In the genomic region with DNA sequence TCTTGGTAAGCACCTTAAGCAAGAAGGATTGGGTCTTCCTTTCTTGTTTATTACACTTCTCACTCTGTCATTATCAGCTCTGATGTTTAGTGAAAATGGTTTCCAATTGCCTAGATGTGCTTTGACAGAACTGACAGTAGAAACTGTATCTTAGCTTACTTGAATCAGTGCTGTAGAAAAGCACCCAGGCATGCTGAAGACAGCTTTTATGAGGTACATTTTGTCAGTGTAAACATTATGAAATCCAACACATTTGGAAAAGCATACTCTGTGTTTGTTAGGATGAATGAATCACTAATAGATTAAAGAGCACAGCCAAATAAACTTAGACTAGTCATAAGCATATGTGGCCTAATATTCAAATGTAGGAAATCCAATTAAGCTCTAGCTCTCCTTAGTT, we compare ENCODE assay signal across 18 cellular contexts.
DNase-seq lines count a peak whose midpoint lies in the region; TF ChIP-seq lines count a peak whose summit lies in the region.
"Had no signal": no experiment of that assay in that cellular context is flagged by ENCODE, and none has a peak within 500 bp of the region (broad histone marks: within the 10 kb centered on the region; RNA-seq: fewer than 3 reads in every experiment).

No MANE protein-coding gene starts in this region.

- no peaks in the 10 kb centered on the region for H3K23me2 ChIP-seq in H9 (ENCODE audit: insufficient read length, low read depth, low read length, poor library complexity, severe bottlenecking)

- H2AFZ ChIP-seq in GM23248 (no peak overlapping the region), mesenchymal stem cell (ENCODE audit: low read depth, low read length) (no peak overlapping the region), H9 (ENCODE audit: low read length) (no peak overlapping the region)
- H2AFZ ChIP-seq: parathyroid adenoma had no signal

- H4K20me1 ChIP-seq in GM23248 (ENCODE audit: insufficient read depth) (no peaks in the 10 kb centered on the region), H9 (ENCODE audit: control insufficient read depth, insufficient read depth, insufficient read length) (no peaks in the 10 kb centered on the region)

- H3K4ac ChIP-seq in mesenchymal stem cell (ENCODE audit: low read depth in 1 of 2, low read length in 2 of 2) (no peak overlapping the region), H9 (ENCODE audit: low read depth, low read length) (no peak overlapping the region)

- H3K23ac ChIP-seq in mesenchymal stem cell (ENCODE audit: low read length in 2 of 2) (no peak overlapping the region), H9 (ENCODE audit: insufficient read length, low read depth, low read length) (no peak overlapping the region)

- H3K14ac ChIP-seq in mesenchymal stem cell (ENCODE audit: low read length in 2 of 2) = no peak overlapping the region
- no peak overlapping the region for H3K14ac ChIP-seq in H9 (ENCODE audit: insufficient read depth, low read length)

- H3K27ac ChIP-seq in AG04450 (ENCODE audit: low read depth, low read length) (no peak overlapping the region), GM23248 (no peak overlapping the region), mesenchymal stem cell (ENCODE audit: low read length, poor library complexity, severe bottlenecking) (no peak overlapping the region), H9 (ENCODE audit: insufficient read length, low read depth, low read length) (no peak overlapping the region)
- H3K27ac ChIP-seq: esophagus muscularis mucosa, parathyroid adenoma, thyroid gland had no signal

- H3K4me2 ChIP-seq in GM23248 (ENCODE audit: unreplicated experiment) (no peak overlapping the region), mesenchymal stem cell (ENCODE audit: low read length, poor library complexity, severe bottlenecking) (no peak overlapping the region), H9 (ENCODE audit: insufficient read depth, insufficient read length, low read length) (no peak overlapping the region)

- H3K9me3 Mint-ChIP-seq in H9 = no peaks in the 10 kb centered on the region
- H3K9me3 Mint-ChIP-seq: activated T-cell treated with anti-CD3 and anti-CD28 coated beads, Interleukin-2, amount 50 U/mL, for 72 hours had no signal

- H2BK5ac ChIP-seq in mesenchymal stem cell (ENCODE audit: low read depth, low read length, poor library complexity, severe bottlenecking) (no peak overlapping the region), H9 (ENCODE audit: insufficient read length, low read length) (no peak overlapping the region)

- no peaks in the 10 kb centered on the region for H3K27me3 Mint-ChIP-seq in H9 (ENCODE audit: low read depth)
- H3K27me3 Mint-ChIP-seq: T-helper 17 cell had no signal

- H3K27me3 ChIP-seq in AG04450 (ENCODE audit: control insufficient read depth, insufficient read depth, low read length) (no peaks in the 10 kb centered on the region), GM23248 (replicated peaks; ENCODE audit: insufficient read depth) (no peaks in the 10 kb centered on the region), mesenchymal stem cell (ENCODE audit: control insufficient read depth in 1 of 2, insufficient read depth in 1 of 2, low read length in 2 of 2) (no peaks in the 10 kb centered on the region), H9 (ENCODE audit: insufficient read depth, low read length) (no peaks in the 10 kb centered on the region)
- H3K27me3 ChIP-seq: esophagus muscularis mucosa, thyroid gland had no signal

- no peaks in the 10 kb centered on the region for H3K36me3 ChIP-seq in GM23248 (ENCODE audit: low read depth)
- no peaks in the 10 kb centered on the region for H3K36me3 ChIP-seq in mesenchymal stem cell (ENCODE audit: control insufficient read depth in 1 of 2, insufficient read depth in 2 of 2, low read depth in 1 of 2, low read length in 2 of 2)
- H3K36me3 ChIP-seq: esophagus muscularis mucosa, thyroid gland had no signal

- H2AK5ac ChIP-seq in mesenchymal stem cell (ENCODE audit: low read length, severe bottlenecking) = no peak overlapping the region
- H2AK5ac ChIP-seq in H9 (ENCODE audit: insufficient read length, low read length) = no peak overlapping the region

- H3K4me3 Mint-ChIP-seq in H9 = no peak overlapping the region
- H3K4me3 Mint-ChIP-seq: activated T-cell treated with anti-CD3 and anti-CD28 coated beads, Interleukin-2, amount 50 U/mL, for 72 hours; CD14-positive monocyte; T-helper 17 cell had no signal

- H4K91ac ChIP-seq in mesenchymal stem cell (ENCODE audit: low read length) (no peak overlapping the region), H9 (ENCODE audit: insufficient read length, low read depth, low read length) (no peak overlapping the region)

- no peaks in the 10 kb centered on the region for H3K9me2 ChIP-seq in GM23248 (ENCODE audit: insufficient read depth)

- H2BK12ac ChIP-seq in mesenchymal stem cell (ENCODE audit: low read length in 2 of 2) (no peak overlapping the region), H9 (ENCODE audit: insufficient read length, low read depth, low read length) (no peak overlapping the region)

- H2BK15ac ChIP-seq in mesenchymal stem cell (ENCODE audit: low read depth, poor library complexity, severe bottlenecking) (no peak overlapping the region), H9 (ENCODE audit: low read depth, low read length) (no peak overlapping the region)

- no peak overlapping the region for H3K27ac Mint-ChIP-seq in H9
- H3K27ac Mint-ChIP-seq: activated T-cell treated with anti-CD3 and anti-CD28 coated beads, Interleukin-2, amount 50 U/mL, for 72 hours; CD14-positive monocyte; T-helper 17 cell had no signal

- H3K79me1 ChIP-seq in mesenchymal stem cell (replicated peaks; ENCODE audit: low read length, poor library complexity, severe bottlenecking) (no peaks in the 10 kb centered on the region), H9 (ENCODE audit: insufficient read depth, low read depth, low read length, poor library complexity, severe bottlenecking) (no peaks in the 10 kb centered on the region)

- no peak overlapping the region for H3T11ph ChIP-seq in H9 (ENCODE audit: low read length)

- H3K18ac ChIP-seq in mesenchymal stem cell (ENCODE audit: low read depth in 1 of 2, low read length in 2 of 2) (no peak overlapping the region), H9 (ENCODE audit: insufficient read length, low read depth, low read length) (no peak overlapping the region)

- peak; percentile 48 for DNase-seq in AG04450 (ENCODE audit: low read depth, low spot score)
- DNase-seq in GM23248 = peak; percentile 74
- peak; percentile 53 to 67 for DNase-seq in cardiac fibroblast (ENCODE audit: low read depth in 2 of 2)
- peak; percentile 73 for DNase-seq in mesenchymal stem cell
- DNase-seq in activated CD4-positive, alpha-beta T cell treated with anti-CD3 and anti-CD28 coated beads, Interleukin-2, amount 50 U/mL, for 4 hours = no peak
- DNase-seq in activated T-cell treated with anti-CD3 and anti-CD28 coated beads, Interleukin-2, amount 50 U/mL, for 1 hour = no peak
- no peak for DNase-seq in NCI-H1092 treated with DMSO at 0.1 percent for 48 hours (lab: John Stamatoyannopoulos, UW)
- no peak for DNase-seq in H9
- DNase-seq: activated T-cell treated with anti-CD3 and anti-CD28 coated beads, Interleukin-2, amount 50 U/mL, for 72 hours; cortex of kidney; midbrain; NCI-H146; NCI-H524; T-helper 17 cell; thyroid gland had no signal

- H3F3A ChIP-seq in GM23248 (ENCODE audit: insufficient read depth) = 0 out of 2 replicates have a peak, but pooled peaks cover 4% of the 10 kb centered on the region

- H3K4me1 ChIP-seq in GM23248 (ENCODE audit: insufficient read depth) (peaks cover 10% of the 10 kb centered on the region), mesenchymal stem cell (ENCODE audit: control insufficient read depth, insufficient read depth, low read depth, low read length) (no peaks in the 10 kb centered on the region), H9 (ENCODE audit: insufficient read depth, low read length) (no peaks in the 10 kb centered on the region)
- H3K4me1 ChIP-seq: parathyroid adenoma, thyroid gland had no signal

- H2BK20ac ChIP-seq in H9 (ENCODE audit: low read depth, low read length, poor library complexity, severe bottlenecking) = no peak overlapping the region

- TF ChIP-seq CTCF in AG04450 (IDR thresholded peaks at IDR 0.05; ENCODE audit: low read depth, low read length) (no peak), cardiac fibroblast (IDR thresholded peaks at IDR 0.05; ENCODE audit: low read depth, low read length) (no peak), H9 (conservative IDR thresholded peaks at IDR 0.05) (no peak)

- H3K4me3 ChIP-seq in AG04450 (ENCODE audit: low read depth, low read length) (no peak overlapping the region), GM23248 (no peak overlapping the region), cardiac fibroblast (replicated peaks in 1 of 2; ENCODE audit: low read depth in 2 of 2, low read length in 2 of 2) (no peak overlapping the region), mesenchymal stem cell (ENCODE audit: insufficient read depth in 1 of 2, low read depth in 1 of 2, low read length in 2 of 2) (no peak overlapping the region)
- H3K4me3 ChIP-seq: esophagus muscularis mucosa, thyroid gland had no signal

- H3K9ac ChIP-seq in GM23248 (no peak overlapping the region), mesenchymal stem cell (ENCODE audit: low read length) (peak overlapping the region; percentile 48), H9 (ENCODE audit: extremely low read depth, insufficient read length, low read length) (no peak overlapping the region)
- H3K9ac ChIP-seq: parathyroid adenoma had no signal

- no peaks in the 10 kb centered on the region for H3K9me3 ChIP-seq in AG04450 (ENCODE audit: control insufficient read depth, insufficient read depth, low read length)
- H3K9me3 ChIP-seq in GM23248 (ENCODE audit: low read depth) = no peaks in the 10 kb centered on the region
- H3K9me3 ChIP-seq in mesenchymal stem cell (ENCODE audit: control insufficient read depth, low read length) = no peaks in the 10 kb centered on the region
- H3K9me3 ChIP-seq in H9 (ENCODE audit: control insufficient read depth, low read depth, low read length) = no peaks in the 10 kb centered on the region
- H3K9me3 ChIP-seq: esophagus muscularis mucosa, thyroid gland had no signal

- H3K56ac ChIP-seq in H9 (ENCODE audit: insufficient read length, low read depth, low read length) = no peak overlapping the region

- H2BK120ac ChIP-seq in mesenchymal stem cell (ENCODE audit: low read depth, low read length) = no peak overlapping the region
- H2BK120ac ChIP-seq in H9 (ENCODE audit: low read depth, low read length, poor library complexity, severe bottlenecking) = no peak overlapping the region

- in situ Hi-C loops in GM23248 (cut with MboI) = no loop called here

- CTCF ChIA-PET in AG04450 (lab: Charles Lee) = no interaction called here

- no peaks in the 10 kb centered on the region for H3K4me1 Mint-ChIP-seq in H9
- H3K4me1 Mint-ChIP-seq: CD14-positive monocyte, T-helper 17 cell had no signal

- no peaks in the 10 kb centered on the region for H3K79me2 ChIP-seq in GM23248 (ENCODE audit: insufficient read depth)
- no peaks in the 10 kb centered on the region for H3K79me2 ChIP-seq in H9 (ENCODE audit: insufficient read depth, low read length)
- H3K79me2 ChIP-seq: parathyroid adenoma had no signal

- H4K8ac ChIP-seq in mesenchymal stem cell (ENCODE audit: low read length) (no peak overlapping the region), H9 (replicated peaks; ENCODE audit: insufficient read length, low read depth, low read length) (no peak overlapping the region)

- no peaks in the 10 kb centered on the region for H3K36me3 Mint-ChIP-seq in H9 (ENCODE audit: insufficient read depth in 1 of 3, low read depth in 3 of 3)
- H3K36me3 Mint-ChIP-seq: CD14-positive monocyte had no signal

- no peak overlapping the region for H4K5ac ChIP-seq in H9 (ENCODE audit: insufficient read length, low read depth, low read length)

- POLR2A ChIA-PET in AG04450 (lab: Yijun Ruan, JAX) = no interaction called here

Comparison
In these comparisons a context has a peak if more than half of its experiments do, and no peak if none do; other contexts are left out.
1. DNase-seq: peak in AG04450 (single experiment), GM23248 (single experiment), cardiac fibroblast (2 of 2) and mesenchymal stem cell (single experiment); none in activated CD4-positive, alpha-beta T cell treated with anti-CD3 and anti-CD28 coated beads, Interleukin-2, amount 50 U/mL, for 4 hours (0 of 2), activated T-cell treated with anti-CD3 and anti-CD28 coated beads, Interleukin-2, amount 50 U/mL, for 1 hour (single experiment), NCI-H1092 treated with DMSO at 0.1 percent for 48 hours (single experiment) and H9 (single experiment).